ENCODE assay signal across 13 cellular contexts in genomic region chr20:44065401-44066340, GRCh38.
"Had no signal": no experiment of that assay in that cellular context is flagged by ENCODE, and none has a peak within 500 bp of the region (broad histone marks: within the 10 kb centered on the region; RNA-seq: fewer than 3 reads in every experiment).

No MANE protein-coding gene starts in this region.

- H3K4me3 Mint-ChIP-seq: activated CD4-positive, alpha-beta T cell treated with anti-CD3 and anti-CD28 coated beads, Interleukin-2, amount 10 ng/mL, durations not matched to agents 7 days and 5 days; activated naive CD4-positive, alpha-beta T cell treated with anti-CD3 and anti-CD28 coated beads for 36 hours; nephron progenitor cell; stimulated activated memory B cell treated with anti-CD40 and anti-IgM and Interleukin-4, amounts not matched to agents 10 μg/mL and 1 μg/mL and 100 μg/mL, for 72 hours had no signal

- H3K4me1 Mint-ChIP-seq: nephron progenitor cell had no signal

- DNase-seq: activated CD4-positive, alpha-beta T cell treated with anti-CD3 and anti-CD28 coated beads, Interleukin-2, amount 10 ng/mL, durations not matched to agents 7 days and 5 days; activated CD8-positive, alpha-beta memory T cell treated with anti-CD3 and anti-CD28 coated beads for 24 hours; activated naive CD4-positive, alpha-beta T cell treated with anti-CD3 and anti-CD28 coated beads for 36 hours; erythroblast; mesendoderm; nephron progenitor cell; T-helper 2 cell had no signal

- H3K36me3 ChIP-seq: cardiac muscle cell, pancreas, SJCRH30 had no signal

- H3K27ac ChIP-seq: cardiac muscle cell, dorsolateral prefrontal cortex, left lung, pancreas, SJCRH30 had no signal

- H3K9me3 Mint-ChIP-seq: activated naive CD4-positive, alpha-beta T cell treated with anti-CD3 and anti-CD28 coated beads for 36 hours; nephron progenitor cell had no signal

- H3K4me1 ChIP-seq: pancreas had no signal

- H3K27ac Mint-ChIP-seq: activated CD4-positive, alpha-beta T cell treated with anti-CD3 and anti-CD28 coated beads, Interleukin-2, amount 10 ng/mL, durations not matched to agents 7 days and 5 days; activated naive CD4-positive, alpha-beta T cell treated with anti-CD3 and anti-CD28 coated beads for 36 hours; nephron progenitor cell had no signal

- H3K27me3 ChIP-seq: cardiac muscle cell, dorsolateral prefrontal cortex, left lung, SJCRH30 had no signal

- ATAC-seq: left lung; pancreas; stimulated activated memory B cell treated with anti-CD40 and anti-IgM and Interleukin-4, amounts not matched to agents 10 μg/mL and 1 μg/mL and 100 μg/mL, for 72 hours had no signal

- H3K36me3 Mint-ChIP-seq: stimulated activated memory B cell treated with anti-CD40 and anti-IgM and Interleukin-4, amounts not matched to agents 10 μg/mL and 1 μg/mL and 100 μg/mL, for 72 hours had no signal

- H3K9me3 ChIP-seq: left lung, pancreas, SJCRH30 had no signal

- H3K4me3 ChIP-seq: cardiac muscle cell, dorsolateral prefrontal cortex, left lung, pancreas, SJCRH30 had no signal
